In the genomic region with DNA sequence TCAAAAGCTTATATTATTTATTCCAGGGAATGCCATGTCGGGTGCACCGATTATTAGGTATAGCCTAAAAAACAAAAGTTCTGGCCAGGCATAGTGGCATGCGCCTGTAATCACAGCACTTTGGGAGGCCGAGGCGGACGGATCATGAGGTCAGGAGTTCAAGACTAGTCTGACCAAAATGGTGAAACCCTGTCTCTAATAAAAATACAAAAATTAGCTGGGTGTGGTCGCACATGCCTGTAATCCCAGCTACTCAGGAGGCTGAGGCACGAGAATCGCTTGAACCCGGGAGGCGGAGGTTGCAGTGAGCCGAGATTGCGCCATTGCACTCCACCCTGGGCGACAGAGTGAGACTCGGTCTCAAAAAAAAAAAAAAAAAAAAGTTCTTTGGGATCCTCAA, we compare ENCODE assay signal across 1 cellular context.
TF ChIP-seq lines count a peak whose summit lies in the region.

No MANE protein-coding gene starts in this region.

TF ChIP-seq in K562, 482 proteins besides CTCF, POLR2A, EP300 and RAD21:
- TF ChIP-seq, protein P1, sequence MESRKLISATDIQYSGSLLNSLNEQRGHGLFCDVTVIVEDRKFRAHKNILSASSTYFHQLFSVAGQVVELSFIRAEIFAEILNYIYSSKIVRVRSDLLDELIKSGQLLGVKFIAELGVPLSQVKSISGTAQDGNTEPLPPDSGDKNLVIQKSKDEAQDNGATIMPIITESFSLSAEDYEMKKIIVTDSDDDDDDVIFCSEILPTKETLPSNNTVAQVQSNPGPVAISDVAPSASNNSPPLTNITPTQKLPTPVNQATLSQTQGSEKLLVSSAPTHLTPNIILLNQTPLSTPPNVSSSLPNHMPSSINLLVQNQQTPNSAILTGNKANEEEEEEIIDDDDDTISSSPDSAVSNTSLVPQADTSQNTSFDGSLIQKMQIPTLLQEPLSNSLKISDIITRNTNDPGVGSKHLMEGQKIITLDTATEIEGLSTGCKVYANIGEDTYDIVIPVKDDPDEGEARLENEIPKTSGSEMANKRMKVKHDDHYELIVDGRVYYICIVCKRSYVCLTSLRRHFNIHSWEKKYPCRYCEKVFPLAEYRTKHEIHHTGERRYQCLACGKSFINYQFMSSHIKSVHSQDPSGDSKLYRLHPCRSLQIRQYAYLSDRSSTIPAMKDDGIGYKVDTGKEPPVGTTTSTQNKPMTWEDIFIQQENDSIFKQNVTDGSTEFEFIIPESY (CRISPR knock-in tag; IDR thresholded peaks at IDR 0.05): peak; percentile 38; the same call in 1 of the 2 replicates
- TF ChIP-seq CEBPB (tag; IDR thresholded peaks at IDR 0.05): 0 out of 2 replicates have a peak, but pooled peaks have one; percentile 33
